In the genomic region with DNA sequence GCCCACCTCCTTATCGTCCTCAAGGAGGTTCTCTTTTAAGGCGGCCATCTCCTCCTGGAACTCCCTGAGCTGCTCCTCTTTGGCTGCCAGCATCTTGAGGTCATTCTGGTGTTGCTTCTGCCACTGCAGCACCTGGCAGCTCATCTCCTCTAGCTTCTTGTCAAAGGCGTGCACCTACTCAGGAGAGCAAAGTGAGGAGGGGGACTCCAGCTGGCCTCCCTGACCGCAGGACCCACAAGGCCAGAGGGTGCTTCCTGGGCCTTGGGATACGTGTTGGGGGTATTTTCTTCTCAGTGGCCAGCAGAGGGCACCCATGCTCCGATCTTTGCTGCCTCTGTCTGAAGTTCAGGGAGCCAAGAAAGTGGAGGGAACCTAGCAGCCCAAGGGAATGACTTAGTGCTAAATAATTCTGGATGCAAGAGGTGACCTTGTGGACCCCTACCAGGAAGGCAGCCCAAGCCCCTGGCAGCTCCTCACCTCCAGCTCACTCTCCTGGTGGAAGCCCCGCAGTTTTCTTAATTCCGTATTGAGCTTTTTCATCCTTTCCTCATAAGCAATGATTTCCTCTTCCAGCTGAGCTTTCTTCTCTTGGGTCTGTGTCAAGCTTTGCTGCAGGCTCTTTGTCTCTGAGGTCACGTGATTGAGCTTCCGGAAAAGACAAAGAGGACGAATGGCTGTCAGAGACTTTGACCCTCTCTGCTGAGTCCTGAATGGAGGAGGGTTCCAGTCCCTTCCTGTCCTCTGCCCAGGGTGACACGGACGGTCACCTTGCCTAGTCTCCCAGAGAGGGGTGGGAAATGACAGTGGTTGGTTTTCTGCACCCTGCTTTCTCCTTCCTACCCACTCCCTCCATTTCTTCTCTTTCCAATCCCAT, we compare ENCODE assay signal across 8 cellular contexts. TPM values are rescaled to one million over a fixed set of nuclear protein-coding genes. Genes with fewer than 3 reads are reported as not detected.
DNase-seq lines count a peak whose midpoint lies in the region; ATAC-seq and TF ChIP-seq lines count a peak whose summit lies in the region.
"Had no signal": no experiment of that assay in that cellular context is flagged by ENCODE, and none has a peak within 500 bp of the region (broad histone marks: within the 10 kb centered on the region; RNA-seq: fewer than 3 reads in every experiment).

No MANE protein-coding gene starts in this region.

- intact Hi-C loops in esophagus muscularis mucosa (cut with DNase I): no loop called here

- H3K27ac ChIP-seq in esophagus muscularis mucosa (replicated peaks in 1 of 4): no peak overlapping the region

- no peak overlapping the region for H3K4me3 Mint-ChIP-seq in naive thymus-derived CD8-positive, alpha-beta T cell
- H3K4me3 Mint-ChIP-seq in stimulated activated memory B cell treated with anti-CD40 and anti-IgM and Interleukin-4, amounts not matched to agents 10 μg/mL and 1 μg/mL and 100 μg/mL, for 72 hours: no peak overlapping the region
- H3K4me3 Mint-ChIP-seq: stimulated activated naive CD8-positive, alpha-beta T cell treated with anti-CD3 and anti-CD28 coated beads, Interleukin-15, Interleukin-2, amounts not matched to agents 100 ng/mL and 50 ng/mL, for 24 hours had no signal

- H3K36me3 Mint-ChIP-seq in naive thymus-derived CD8-positive, alpha-beta T cell: no peaks in the 10 kb centered on the region
- no peaks in the 10 kb centered on the region for H3K36me3 Mint-ChIP-seq in stimulated activated memory B cell treated with anti-CD40 and anti-IgM and Interleukin-4, amounts not matched to agents 10 μg/mL and 1 μg/mL and 100 μg/mL, for 72 hours

- peaks cover 0 to 2% (median under 1%) of the 10 kb centered on the region in 4 donors for H3K4me1 Mint-ChIP-seq in naive thymus-derived CD8-positive, alpha-beta T cell
- H3K4me1 Mint-ChIP-seq in stimulated activated memory B cell treated with anti-CD40 and anti-IgM and Interleukin-4, amounts not matched to agents 10 μg/mL and 1 μg/mL and 100 μg/mL, for 72 hours: peaks cover 11% of the 10 kb centered on the region

- H3K9me3 Mint-ChIP-seq in naive thymus-derived CD8-positive, alpha-beta T cell: no peaks in the 10 kb centered on the region
- H3K9me3 Mint-ChIP-seq in stimulated activated memory B cell treated with anti-CD40 and anti-IgM and Interleukin-4, amounts not matched to agents 10 μg/mL and 1 μg/mL and 100 μg/mL, for 72 hours: no peaks in the 10 kb centered on the region
- H3K9me3 Mint-ChIP-seq: stimulated activated naive CD8-positive, alpha-beta T cell treated with anti-CD3 and anti-CD28 coated beads, Interleukin-15, Interleukin-2, amounts not matched to agents 100 ng/mL and 50 ng/mL, for 24 hours had no signal

- H3K27ac Mint-ChIP-seq in naive thymus-derived CD8-positive, alpha-beta T cell: peak overlapping the region in 1 of 10 donors; percentile 13
- H3K27ac Mint-ChIP-seq in stimulated activated memory B cell treated with anti-CD40 and anti-IgM and Interleukin-4, amounts not matched to agents 10 μg/mL and 1 μg/mL and 100 μg/mL, for 72 hours: no peak overlapping the region
- H3K27ac Mint-ChIP-seq: stimulated activated naive CD8-positive, alpha-beta T cell treated with anti-CD3 and anti-CD28 coated beads, Interleukin-15, Interleukin-2, amounts not matched to agents 100 ng/mL and 50 ng/mL, for 24 hours had no signal

- H3K4me3 ChIP-seq in NT2/D1 (ENCODE audit: insufficient read length, low read depth) (no peak overlapping the region), esophagus muscularis mucosa (no peak overlapping the region)

- peaks cover 4% of the 10 kb centered on the region for H3K4me1 ChIP-seq in NT2/D1 (ENCODE audit: insufficient read depth, insufficient read length)
- H3K4me1 ChIP-seq in esophagus muscularis mucosa: peaks cover 0 to 12% (median 5%) of the 10 kb centered on the region in 4 donors

- no peak overlapping the region for H3K9ac ChIP-seq in NT2/D1 (ENCODE audit: insufficient read length, low read depth)

- H3K27me3 ChIP-seq in NT2/D1 (ENCODE audit: insufficient read depth, insufficient read length) (no peaks in the 10 kb centered on the region), esophagus muscularis mucosa (no peaks in the 10 kb centered on the region)

- DNase-seq in GM13976 (ENCODE audit: low spot score): peak; percentile 79
- DNase-seq in HT1080 (ENCODE audit: low read depth): peak; percentile 52
- peak; percentile 84 for DNase-seq in NT2/D1 (ENCODE audit: low read depth, low spot score)
- peak; percentile 48 for DNase-seq in activated T-cell treated with anti-CD3 and anti-CD28 coated beads for 4 hours
- DNase-seq in esophagus muscularis mucosa (ENCODE audit: extremely low spot score): no peak
- peak; percentile 14 to 72 (median 47) for DNase-seq in naive thymus-derived CD8-positive, alpha-beta T cell

- in situ Hi-C loops in GM13976 (cut with MboI; ENCODE audit: low sequenced_read_pairs, unreplicated experiment): loop anchor here (10.0 kb wide), 1 partner anchor 340 kb away; no protein-coding TSS in a partner anchor

- TF ChIP-seq POLR2A in esophagus muscularis mucosa (IDR thresholded peaks at IDR 0.05; ENCODE audit: low read depth): no peak

- no peaks in the 10 kb centered on the region for H3K9me3 ChIP-seq in NT2/D1 (ENCODE audit: insufficient read depth, low read length)
- no peaks in the 10 kb centered on the region for H3K9me3 ChIP-seq in esophagus muscularis mucosa

- peak; percentile 39 to 46 for ATAC-seq in naive thymus-derived CD8-positive, alpha-beta T cell
- peak; percentile 68 for ATAC-seq in stimulated activated memory B cell treated with anti-CD40 and anti-IgM and Interleukin-4, amounts not matched to agents 10 μg/mL and 1 μg/mL and 100 μg/mL, for 72 hours

- WGBS in esophagus muscularis mucosa: 44% methylated on average over 11 of the region's 13 CpGs

- TF ChIP-seq CTCF in GM13976 (IDR thresholded peaks at IDR 0.05; ENCODE audit: borderline replicate concordance, control extremely low read depth, extremely low read depth, insufficient read depth, missing control alignments) (peak; percentile 87), esophagus muscularis mucosa (IDR thresholded peaks at IDR 0.05) (peak; percentile 54 to 79 (median 57))

- no peak for TF ChIP-seq EP300 in esophagus muscularis mucosa (IDR thresholded peaks at IDR 0.05)

- H3K36me3 ChIP-seq in NT2/D1 (ENCODE audit: insufficient read depth, insufficient read length, low read length): no peaks in the 10 kb centered on the region
- H3K36me3 ChIP-seq in esophagus muscularis mucosa: no peaks in the 10 kb centered on the region

- POLR2A ChIA-PET in naive thymus-derived CD8-positive, alpha-beta T cell (lab: Charles Lee): no interaction called here

- no peaks in the 10 kb centered on the region for H3K27me3 Mint-ChIP-seq in naive thymus-derived CD8-positive, alpha-beta T cell
- H3K27me3 Mint-ChIP-seq in stimulated activated memory B cell treated with anti-CD40 and anti-IgM and Interleukin-4, amounts not matched to agents 10 μg/mL and 1 μg/mL and 100 μg/mL, for 72 hours: no peaks in the 10 kb centered on the region
- H3K27me3 Mint-ChIP-seq: stimulated activated naive CD8-positive, alpha-beta T cell treated with anti-CD3 and anti-CD28 coated beads, Interleukin-15, Interleukin-2, amounts not matched to agents 100 ng/mL and 50 ng/mL, for 24 hours had no signal

RNA-seq across cellular contexts. Expression of a gene that starts 31.4 kb away (rescaled TPM):
- total RNA-seq in HT1080 (2014; rRNA removed; shearing (Covaris generic)): 61.7 and 66.2 TPM in 2 replicates
- 26.8 and 30.5 TPM in 2 replicates for polyA plus RNA-seq in HT1080 (2015; cell fraction: cytosol; rRNA removed)
- polyA plus RNA-seq in HT1080 (2015; cell fraction: nucleus; rRNA removed): 119 and 142 TPM in 2 replicates
- 10 to 100 TPM; 59.0 to 70.2 (median 62.8) TPM for total RNA-seq in esophagus muscularis mucosa
- 100 to 1,000 TPM; 112 to 120 TPM for total RNA-seq in naive thymus-derived CD8-positive, alpha-beta T cell
- 10 to 100 TPM; 16.8 to 36.9 (median 25.9) TPM for polyA plus RNA-seq in naive thymus-derived CD8-positive, alpha-beta T cell

RNA-seq across cellular contexts. Expression of a gene that starts 31.6 kb away (rescaled TPM):
- total RNA-seq in HT1080 (2014; rRNA removed; shearing (Covaris generic)): 12.7 and 14.4 TPM in 2 replicates
- 23.7 and 26.6 TPM in 2 replicates for polyA plus RNA-seq in HT1080 (2015; cell fraction: cytosol; rRNA removed)
- 20.2 and 21.5 TPM in 2 replicates for polyA plus RNA-seq in HT1080 (2015; cell fraction: nucleus; rRNA removed)
- 1 to 10 TPM; 4.6 to 7.5 (median 6.4) TPM for total RNA-seq in esophagus muscularis mucosa
- 10 to 100 TPM; 18.7 to 20.3 TPM for total RNA-seq in naive thymus-derived CD8-positive, alpha-beta T cell
- 10 to 100 TPM; 12.0 to 17.5 (median 15.7) TPM for polyA plus RNA-seq in naive thymus-derived CD8-positive, alpha-beta T cell

RNA-seq across cellular contexts. Expression of a gene that starts 47.0 kb away (rescaled TPM):
- 0.03 TPM in 1 of 2 replicates, not detected in the other for total RNA-seq in HT1080 (2014; rRNA removed; shearing (Covaris generic))
- not detected in 2 replicates for polyA plus RNA-seq in HT1080 (2015; cell fraction: cytosol; rRNA removed)
- 0.08 and 0.38 TPM in 2 replicates for polyA plus RNA-seq in HT1080 (2015; cell fraction: nucleus; rRNA removed)
- total RNA-seq in esophagus muscularis mucosa: under 1 TPM in 1 of 4 donors, not detected in 3; 0.50 TPM
- total RNA-seq in naive thymus-derived CD8-positive, alpha-beta T cell: 1 to 10 TPM in 1 of 2 experiments, under 1 TPM in 1; 0.99 to 2.0 TPM
- under 1 TPM in 2 of 3 donors, not detected in 1; 0.13 to 0.95 TPM for polyA plus RNA-seq in naive thymus-derived CD8-positive, alpha-beta T cell
